1 cellular context compared by ENCODE assay signal in the genomic region with DNA sequence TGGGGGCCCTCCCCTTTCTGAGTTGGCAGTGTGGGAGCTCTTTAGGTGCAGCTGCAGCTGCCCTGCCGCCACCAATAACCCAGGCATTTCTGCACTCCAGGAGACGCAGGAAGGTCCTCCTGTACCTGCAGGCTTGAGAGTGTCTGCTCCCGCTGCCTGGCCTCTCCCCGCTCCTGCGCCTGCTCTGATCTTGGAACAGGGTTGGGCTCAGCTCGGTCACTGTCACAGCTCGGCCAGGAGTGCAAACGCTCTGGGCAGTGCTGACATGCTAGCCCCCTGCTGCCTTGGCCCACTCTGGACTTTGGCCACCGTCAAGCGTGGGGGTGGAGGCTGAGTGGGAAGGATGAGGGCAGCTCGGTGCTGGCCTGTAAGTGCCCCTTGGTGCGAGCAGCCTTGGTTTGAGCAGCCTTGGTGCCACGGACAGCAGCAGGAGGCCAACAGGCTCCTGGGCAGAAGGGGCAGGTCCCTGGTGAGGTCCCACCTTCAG.
TF ChIP-seq lines count a peak whose summit lies in the region.

No MANE protein-coding gene starts in this region.

TF ChIP-seq in HepG2, 621 proteins besides CTCF, POLR2A, EP300 and RAD21 (continued from another document and continues in another):
- TF ChIP-seq, protein P1, sequence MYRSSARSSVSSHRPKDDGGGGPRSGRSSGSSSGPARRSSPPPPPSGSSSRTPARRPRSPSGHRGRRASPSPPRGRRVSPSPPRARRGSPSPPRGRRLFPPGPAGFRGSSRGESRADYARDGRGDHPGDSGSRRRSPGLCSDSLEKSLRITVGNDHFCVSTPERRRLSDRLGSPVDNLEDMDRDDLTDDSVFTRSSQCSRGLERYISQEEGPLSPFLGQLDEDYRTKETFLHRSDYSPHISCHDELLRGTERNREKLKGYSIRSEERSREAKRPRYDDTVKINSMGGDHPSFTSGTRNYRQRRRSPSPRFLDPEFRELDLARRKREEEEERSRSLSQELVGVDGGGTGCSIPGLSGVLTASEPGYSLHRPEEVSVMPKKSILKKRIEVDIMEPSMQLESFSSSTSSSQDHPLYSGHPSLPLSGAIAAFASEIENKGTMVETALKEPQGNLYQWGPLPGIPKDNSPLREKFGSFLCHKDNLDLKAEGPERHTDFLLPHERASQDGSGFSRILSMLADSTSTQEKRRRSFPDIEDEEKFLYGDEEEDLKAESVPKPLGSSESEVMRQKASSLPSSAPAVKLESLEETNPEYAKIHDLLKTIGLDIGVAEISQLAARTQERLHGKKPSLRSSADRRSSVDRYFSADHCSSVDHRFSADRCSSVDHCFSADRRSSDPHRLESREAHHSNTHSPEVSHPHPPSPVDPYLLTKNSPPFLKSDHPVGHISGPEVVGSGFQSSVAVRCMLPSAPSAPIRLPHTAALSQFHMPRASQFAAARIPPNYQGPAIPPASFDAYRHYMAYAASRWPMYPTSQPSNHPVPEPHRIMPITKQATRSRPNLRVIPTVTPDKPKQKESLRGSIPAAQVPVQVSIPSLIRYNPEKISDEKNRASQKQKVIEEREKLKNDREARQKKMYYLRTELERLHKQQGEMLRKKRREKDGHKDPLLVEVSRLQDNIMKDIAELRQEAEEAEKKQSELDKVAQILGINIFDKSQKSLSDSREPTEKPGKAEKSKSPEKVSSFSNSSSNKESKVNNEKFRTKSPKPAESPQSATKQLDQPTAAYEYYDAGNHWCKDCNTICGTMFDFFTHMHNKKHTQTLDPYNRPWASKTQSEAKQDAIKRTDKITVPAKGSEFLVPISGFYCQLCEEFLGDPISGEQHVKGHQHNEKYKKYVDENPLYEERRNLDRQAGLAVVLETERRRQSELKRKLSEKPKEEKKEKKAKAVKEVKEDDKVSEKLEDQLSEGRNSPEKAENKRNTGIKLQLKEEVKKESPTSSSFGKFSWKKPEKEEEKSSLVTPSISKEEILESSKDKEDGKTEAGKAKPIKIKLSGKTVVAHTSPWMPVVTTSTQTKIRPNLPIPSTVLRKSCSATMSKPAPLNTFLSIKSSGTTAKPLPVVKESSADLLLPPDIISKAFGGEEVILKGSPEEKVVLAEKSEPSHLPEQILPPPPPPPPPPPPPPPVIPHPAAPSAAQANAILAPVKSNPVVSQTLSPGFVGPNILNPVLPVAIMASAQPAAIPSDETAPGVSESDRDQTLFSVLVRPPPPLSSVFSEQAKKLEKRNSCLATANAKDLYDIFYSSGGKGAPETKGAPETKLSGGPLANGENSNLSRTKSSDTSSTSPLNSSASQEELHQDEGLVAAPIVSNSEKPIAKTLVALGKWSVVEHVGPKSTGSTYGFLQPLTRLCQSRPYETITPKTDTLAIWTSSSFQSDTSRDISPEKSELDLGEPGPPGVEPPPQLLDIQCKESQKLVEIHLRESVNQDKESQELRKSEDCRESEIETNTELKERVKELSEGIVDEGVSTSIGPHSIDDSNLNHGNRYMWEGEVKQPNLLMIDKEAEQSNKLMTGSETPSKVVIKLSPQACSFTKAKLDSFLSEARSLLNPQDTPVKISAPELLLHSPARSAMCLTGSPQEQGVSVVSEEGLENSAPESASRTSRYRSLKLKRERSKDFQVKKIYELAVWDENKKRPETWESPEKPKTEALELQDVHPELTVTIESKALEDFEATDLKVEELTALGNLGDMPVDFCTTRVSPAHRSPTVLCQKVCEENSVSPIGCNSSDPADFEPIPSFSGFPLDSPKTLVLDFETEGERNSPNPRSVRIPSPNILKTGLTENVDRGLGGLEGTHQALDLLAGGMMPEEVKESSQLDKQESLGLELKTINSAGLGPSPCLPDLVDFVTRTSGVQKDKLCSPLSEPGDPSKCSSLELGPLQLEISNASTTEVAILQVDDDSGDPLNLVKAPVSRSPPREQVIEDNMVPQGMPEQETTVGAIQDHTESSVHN (CRISPR knock-in tag; IDR thresholded peaks at IDR 0.05) = no peak
- TF ChIP-seq, protein P2, sequence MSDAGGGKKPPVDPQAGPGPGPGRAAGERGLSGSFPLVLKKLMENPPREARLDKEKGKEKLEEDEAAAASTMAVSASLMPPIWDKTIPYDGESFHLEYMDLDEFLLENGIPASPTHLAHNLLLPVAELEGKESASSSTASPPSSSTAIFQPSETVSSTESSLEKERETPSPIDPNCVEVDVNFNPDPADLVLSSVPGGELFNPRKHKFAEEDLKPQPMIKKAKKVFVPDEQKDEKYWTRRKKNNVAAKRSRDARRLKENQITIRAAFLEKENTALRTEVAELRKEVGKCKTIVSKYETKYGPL (CRISPR knock-in tag; IDR thresholded peaks at IDR 0.05) = no peak
- TF ChIP-seq, protein P3, sequence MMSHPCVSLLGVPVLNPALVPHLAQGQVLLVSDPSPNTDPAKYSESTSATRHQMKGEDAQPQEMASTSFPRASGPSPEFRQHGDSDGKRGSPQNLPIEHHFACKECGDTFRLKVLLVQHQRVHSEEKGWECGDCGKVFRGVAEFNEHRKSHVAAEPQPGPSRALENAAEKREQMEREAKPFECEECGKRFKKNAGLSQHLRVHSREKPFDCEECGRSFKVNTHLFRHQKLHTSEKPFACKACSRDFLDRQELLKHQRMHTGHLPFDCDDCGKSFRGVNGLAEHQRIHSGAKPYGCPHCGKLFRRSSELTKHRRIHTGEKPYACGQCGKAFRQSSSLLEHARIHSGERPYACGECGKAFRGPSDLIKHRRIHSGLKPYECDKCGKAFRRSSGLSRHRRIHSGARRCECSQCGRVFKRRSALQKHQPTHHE (CRISPR knock-in tag; IDR thresholded peaks at IDR 0.05; ENCODE audit: borderline replicate concordance) = no peak
- TF ChIP-seq HOXD1 (CRISPR knock-in tag; IDR thresholded peaks at IDR 0.05) = no peak
- TF ChIP-seq FOXM1 (CRISPR knock-in tag; IDR thresholded peaks at IDR 0.05) = no peak
- no peak for TF ChIP-seq TBP (CRISPR knock-in tag; IDR thresholded peaks at IDR 0.05)
- TF ChIP-seq ZNF709 (CRISPR knock-in tag; IDR thresholded peaks at IDR 0.05) = no peak
- no peak for TF ChIP-seq KAT7 (CRISPR knock-in tag; IDR thresholded peaks at IDR 0.05; ENCODE audit: borderline replicate concordance)
- TF ChIP-seq, protein P4, sequence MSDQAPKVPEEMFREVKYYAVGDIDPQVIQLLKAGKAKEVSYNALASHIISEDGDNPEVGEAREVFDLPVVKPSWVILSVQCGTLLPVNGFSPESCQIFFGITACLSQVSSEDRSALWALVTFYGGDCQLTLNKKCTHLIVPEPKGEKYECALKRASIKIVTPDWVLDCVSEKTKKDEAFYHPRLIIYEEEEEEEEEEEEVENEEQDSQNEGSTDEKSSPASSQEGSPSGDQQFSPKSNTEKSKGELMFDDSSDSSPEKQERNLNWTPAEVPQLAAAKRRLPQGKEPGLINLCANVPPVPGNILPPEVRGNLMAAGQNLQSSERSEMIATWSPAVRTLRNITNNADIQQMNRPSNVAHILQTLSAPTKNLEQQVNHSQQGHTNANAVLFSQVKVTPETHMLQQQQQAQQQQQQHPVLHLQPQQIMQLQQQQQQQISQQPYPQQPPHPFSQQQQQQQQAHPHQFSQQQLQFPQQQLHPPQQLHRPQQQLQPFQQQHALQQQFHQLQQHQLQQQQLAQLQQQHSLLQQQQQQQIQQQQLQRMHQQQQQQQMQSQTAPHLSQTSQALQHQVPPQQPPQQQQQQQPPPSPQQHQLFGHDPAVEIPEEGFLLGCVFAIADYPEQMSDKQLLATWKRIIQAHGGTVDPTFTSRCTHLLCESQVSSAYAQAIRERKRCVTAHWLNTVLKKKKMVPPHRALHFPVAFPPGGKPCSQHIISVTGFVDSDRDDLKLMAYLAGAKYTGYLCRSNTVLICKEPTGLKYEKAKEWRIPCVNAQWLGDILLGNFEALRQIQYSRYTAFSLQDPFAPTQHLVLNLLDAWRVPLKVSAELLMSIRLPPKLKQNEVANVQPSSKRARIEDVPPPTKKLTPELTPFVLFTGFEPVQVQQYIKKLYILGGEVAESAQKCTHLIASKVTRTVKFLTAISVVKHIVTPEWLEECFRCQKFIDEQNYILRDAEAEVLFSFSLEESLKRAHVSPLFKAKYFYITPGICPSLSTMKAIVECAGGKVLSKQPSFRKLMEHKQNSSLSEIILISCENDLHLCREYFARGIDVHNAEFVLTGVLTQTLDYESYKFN (CRISPR knock-in tag; conservative IDR thresholded peaks at IDR 0.05) = peak; percentile 50
- TF ChIP-seq ZNF234 (CRISPR knock-in tag; conservative IDR thresholded peaks at IDR 0.05) = no peak
- TF ChIP-seq ZNF776 (CRISPR knock-in tag; IDR thresholded peaks at IDR 0.05) = 0 out of 2 replicates have a peak, but pooled peaks have one; percentile 51
- no peak for TF ChIP-seq SRY (CRISPR knock-in tag; IDR thresholded peaks at IDR 0.05)
- TF ChIP-seq, protein P5, sequence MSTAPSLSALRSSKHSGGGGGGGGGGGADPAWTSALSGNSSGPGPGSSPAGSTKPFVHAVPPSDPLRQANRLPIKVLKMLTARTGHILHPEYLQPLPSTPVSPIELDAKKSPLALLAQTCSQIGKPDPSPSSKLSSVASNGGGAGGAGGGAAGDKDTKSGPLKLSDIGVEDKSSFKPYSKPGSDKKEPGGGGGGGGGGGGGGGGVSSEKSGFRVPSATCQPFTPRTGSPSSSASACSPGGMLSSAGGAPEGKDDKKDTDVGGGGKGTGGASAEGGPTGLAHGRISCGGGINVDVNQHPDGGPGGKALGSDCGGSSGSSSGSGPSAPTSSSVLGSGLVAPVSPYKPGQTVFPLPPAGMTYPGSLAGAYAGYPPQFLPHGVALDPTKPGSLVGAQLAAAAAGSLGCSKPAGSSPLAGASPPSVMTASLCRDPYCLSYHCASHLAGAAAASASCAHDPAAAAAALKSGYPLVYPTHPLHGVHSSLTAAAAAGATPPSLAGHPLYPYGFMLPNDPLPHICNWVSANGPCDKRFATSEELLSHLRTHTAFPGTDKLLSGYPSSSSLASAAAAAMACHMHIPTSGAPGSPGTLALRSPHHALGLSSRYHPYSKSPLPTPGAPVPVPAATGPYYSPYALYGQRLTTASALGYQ (CRISPR knock-in tag; IDR thresholded peaks at IDR 0.05) = no peak
- TF ChIP-seq, protein P6, sequence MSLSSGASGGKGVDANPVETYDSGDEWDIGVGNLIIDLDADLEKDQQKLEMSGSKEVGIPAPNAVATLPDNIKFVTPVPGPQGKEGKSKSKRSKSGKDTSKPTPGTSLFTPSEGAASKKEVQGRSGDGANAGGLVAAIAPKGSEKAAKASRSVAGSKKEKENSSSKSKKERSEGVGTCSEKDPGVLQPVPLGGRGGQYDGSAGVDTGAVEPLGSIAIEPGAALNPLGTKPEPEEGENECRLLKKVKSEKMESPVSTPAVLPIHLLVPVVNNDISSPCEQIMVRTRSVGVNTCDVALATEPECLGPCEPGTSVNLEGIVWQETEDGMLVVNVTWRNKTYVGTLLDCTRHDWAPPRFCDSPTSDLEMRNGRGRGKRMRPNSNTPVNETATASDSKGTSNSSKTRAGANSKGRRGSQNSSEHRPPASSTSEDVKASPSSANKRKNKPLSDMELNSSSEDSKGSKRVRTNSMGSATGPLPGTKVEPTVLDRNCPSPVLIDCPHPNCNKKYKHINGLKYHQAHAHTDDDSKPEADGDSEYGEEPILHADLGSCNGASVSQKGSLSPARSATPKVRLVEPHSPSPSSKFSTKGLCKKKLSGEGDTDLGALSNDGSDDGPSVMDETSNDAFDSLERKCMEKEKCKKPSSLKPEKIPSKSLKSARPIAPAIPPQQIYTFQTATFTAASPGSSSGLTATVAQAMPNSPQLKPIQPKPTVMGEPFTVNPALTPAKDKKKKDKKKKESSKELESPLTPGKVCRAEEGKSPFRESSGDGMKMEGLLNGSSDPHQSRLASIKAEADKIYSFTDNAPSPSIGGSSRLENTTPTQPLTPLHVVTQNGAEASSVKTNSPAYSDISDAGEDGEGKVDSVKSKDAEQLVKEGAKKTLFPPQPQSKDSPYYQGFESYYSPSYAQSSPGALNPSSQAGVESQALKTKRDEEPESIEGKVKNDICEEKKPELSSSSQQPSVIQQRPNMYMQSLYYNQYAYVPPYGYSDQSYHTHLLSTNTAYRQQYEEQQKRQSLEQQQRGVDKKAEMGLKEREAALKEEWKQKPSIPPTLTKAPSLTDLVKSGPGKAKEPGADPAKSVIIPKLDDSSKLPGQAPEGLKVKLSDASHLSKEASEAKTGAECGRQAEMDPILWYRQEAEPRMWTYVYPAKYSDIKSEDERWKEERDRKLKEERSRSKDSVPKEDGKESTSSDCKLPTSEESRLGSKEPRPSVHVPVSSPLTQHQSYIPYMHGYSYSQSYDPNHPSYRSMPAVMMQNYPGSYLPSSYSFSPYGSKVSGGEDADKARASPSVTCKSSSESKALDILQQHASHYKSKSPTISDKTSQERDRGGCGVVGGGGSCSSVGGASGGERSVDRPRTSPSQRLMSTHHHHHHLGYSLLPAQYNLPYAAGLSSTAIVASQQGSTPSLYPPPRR (CRISPR knock-in tag; IDR thresholded peaks at IDR 0.05; ENCODE audit: borderline replicate concordance) = no peak
- TF ChIP-seq ZNF746 (CRISPR knock-in tag; IDR thresholded peaks at IDR 0.05) = no peak
- TF ChIP-seq, protein P7, sequence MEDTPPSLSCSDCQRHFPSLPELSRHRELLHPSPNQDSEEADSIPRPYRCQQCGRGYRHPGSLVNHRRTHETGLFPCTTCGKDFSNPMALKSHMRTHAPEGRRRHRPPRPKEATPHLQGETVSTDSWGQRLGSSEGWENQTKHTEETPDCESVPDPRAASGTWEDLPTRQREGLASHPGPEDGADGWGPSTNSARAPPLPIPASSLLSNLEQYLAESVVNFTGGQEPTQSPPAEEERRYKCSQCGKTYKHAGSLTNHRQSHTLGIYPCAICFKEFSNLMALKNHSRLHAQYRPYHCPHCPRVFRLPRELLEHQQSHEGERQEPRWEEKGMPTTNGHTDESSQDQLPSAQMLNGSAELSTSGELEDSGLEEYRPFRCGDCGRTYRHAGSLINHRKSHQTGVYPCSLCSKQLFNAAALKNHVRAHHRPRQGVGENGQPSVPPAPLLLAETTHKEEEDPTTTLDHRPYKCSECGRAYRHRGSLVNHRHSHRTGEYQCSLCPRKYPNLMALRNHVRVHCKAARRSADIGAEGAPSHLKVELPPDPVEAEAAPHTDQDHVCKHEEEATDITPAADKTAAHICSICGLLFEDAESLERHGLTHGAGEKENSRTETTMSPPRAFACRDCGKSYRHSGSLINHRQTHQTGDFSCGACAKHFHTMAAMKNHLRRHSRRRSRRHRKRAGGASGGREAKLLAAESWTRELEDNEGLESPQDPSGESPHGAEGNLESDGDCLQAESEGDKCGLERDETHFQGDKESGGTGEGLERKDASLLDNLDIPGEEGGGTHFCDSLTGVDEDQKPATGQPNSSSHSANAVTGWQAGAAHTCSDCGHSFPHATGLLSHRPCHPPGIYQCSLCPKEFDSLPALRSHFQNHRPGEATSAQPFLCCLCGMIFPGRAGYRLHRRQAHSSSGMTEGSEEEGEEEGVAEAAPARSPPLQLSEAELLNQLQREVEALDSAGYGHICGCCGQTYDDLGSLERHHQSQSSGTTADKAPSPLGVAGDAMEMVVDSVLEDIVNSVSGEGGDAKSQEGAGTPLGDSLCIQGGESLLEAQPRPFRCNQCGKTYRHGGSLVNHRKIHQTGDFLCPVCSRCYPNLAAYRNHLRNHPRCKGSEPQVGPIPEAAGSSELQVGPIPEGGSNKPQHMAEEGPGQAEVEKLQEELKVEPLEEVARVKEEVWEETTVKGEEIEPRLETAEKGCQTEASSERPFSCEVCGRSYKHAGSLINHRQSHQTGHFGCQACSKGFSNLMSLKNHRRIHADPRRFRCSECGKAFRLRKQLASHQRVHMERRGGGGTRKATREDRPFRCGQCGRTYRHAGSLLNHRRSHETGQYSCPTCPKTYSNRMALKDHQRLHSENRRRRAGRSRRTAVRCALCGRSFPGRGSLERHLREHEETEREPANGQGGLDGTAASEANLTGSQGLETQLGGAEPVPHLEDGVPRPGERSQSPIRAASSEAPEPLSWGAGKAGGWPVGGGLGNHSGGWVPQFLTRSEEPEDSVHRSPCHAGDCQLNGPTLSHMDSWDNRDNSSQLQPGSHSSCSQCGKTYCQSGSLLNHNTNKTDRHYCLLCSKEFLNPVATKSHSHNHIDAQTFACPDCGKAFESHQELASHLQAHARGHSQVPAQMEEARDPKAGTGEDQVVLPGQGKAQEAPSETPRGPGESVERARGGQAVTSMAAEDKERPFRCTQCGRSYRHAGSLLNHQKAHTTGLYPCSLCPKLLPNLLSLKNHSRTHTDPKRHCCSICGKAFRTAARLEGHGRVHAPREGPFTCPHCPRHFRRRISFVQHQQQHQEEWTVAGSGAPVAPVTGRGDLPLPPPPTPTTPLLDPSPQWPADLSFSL (CRISPR knock-in tag; IDR thresholded peaks at IDR 0.05) = no peak
